In genomic region chr1:223155153-223155552, GRCh38 we compare ENCODE assay signal across 11 cellular contexts. TPM values are rescaled to one million over a fixed set of nuclear protein-coding genes. Genes with fewer than 3 reads are reported as not detected.
"Had no signal": no experiment of that assay in that cellular context is flagged by ENCODE, and none has a peak within 500 bp of the region (broad histone marks: within the 10 kb centered on the region; RNA-seq: fewer than 3 reads in every experiment).

No MANE protein-coding gene starts in this region.

- H3K4me3 Mint-ChIP-seq: GM23338, H9, HFFc6 had no signal

- H3K4me1 ChIP-seq: HAP-1 had no signal

- DNase-seq: GM23248, GOT3, H7, H9, HCEC 1CT, HFFc6 had no signal

- H3K4me3 ChIP-seq: GM23248, GM23338, HAP-1 had no signal

- H3K27ac ChIP-seq: GM23248 had no signal

- H3K9ac ChIP-seq: GM23248 had no signal

- H3K9me3 Mint-ChIP-seq: GM23338, H9, HFFc6 had no signal

- H3K4me1 Mint-ChIP-seq: GM23338 had no signal

- H3K9me3 ChIP-seq: HAP-1 had no signal

- H2AFZ ChIP-seq: GM23248, GM23338 had no signal

- H3K36me3 ChIP-seq: HAP-1 had no signal

- FAIRE-seq: H1, H54 had no signal

- H3K4me2 ChIP-seq: GM23338 had no signal

- ATAC-seq: GM23338, HCT116 had no signal

- H3K27ac Mint-ChIP-seq: GM23338, H9, HFFc6 had no signal

RNA-seq across cellular contexts. Expression of gene TLR5, which starts 12.1 kb away (rescaled TPM):
- total RNA-seq: GM23248, H9 had no signal
- polyA plus RNA-seq: GM23248 had no signal
